ENCODE assay signal across 22 cellular contexts in genomic region chr4:152997235-152997735, GRCh38.
DNase-seq lines count a peak whose midpoint lies in the region; ATAC-seq, FAIRE-seq and TF ChIP-seq lines count a peak whose summit lies in the region.
"Had no signal": no experiment of that assay in that cellular context is flagged by ENCODE, and none has a peak within 500 bp of the region (broad histone marks: within the 10 kb centered on the region; RNA-seq: fewer than 3 reads in every experiment).

No MANE protein-coding gene starts in this region.

- BruUV-seq in A673 (replicated peaks; lab: Mats Ljungman, UMichigan): no TSS peak

- H3K27ac ChIP-seq in A673 (ENCODE audit: low read depth, low read length, poor library complexity, severe bottlenecking) (peak overlapping the region; percentile 48), VCaP (peak overlapping the region; percentile 99; the same call in 1 of the 2 replicates), epithelial cell of prostate (peak overlapping the region; percentile 49), keratinocyte (ENCODE audit: control insufficient read depth, insufficient read depth, low read length) (peak overlapping the region; percentile 95)
- H3K27ac ChIP-seq: SJSA1 had no signal

- POLR2A ChIA-PET in A673 (lab: Charles Lee; ENCODE audit: low non-redundant PET): no interaction called here

- no peaks in the 10 kb centered on the region for H3K27me3 ChIP-seq in A673 (replicated peaks; ENCODE audit: insufficient read depth, low read depth, low read length, poor library complexity)
- H3K27me3 ChIP-seq in keratinocyte (ENCODE audit: control insufficient read depth, extremely low read depth, insufficient read depth, low read length): no peaks in the 10 kb centered on the region
- H3K27me3 ChIP-seq: SJSA1 had no signal

- H3K4me1 ChIP-seq in A673 (ENCODE audit: insufficient read depth, low read length, poor library complexity, severe bottlenecking) (peaks cover 50% of the 10 kb centered on the region), keratinocyte (ENCODE audit: control insufficient read depth, extremely low read depth, insufficient read depth, low read length) (peaks cover 32% of the 10 kb centered on the region)

- no peak overlapping the region for H2AFZ ChIP-seq in keratinocyte (ENCODE audit: control insufficient read depth, low read length)

- CTCF ChIA-PET in A673 (lab: Charles Lee): no interaction called here

- H4K20me1 ChIP-seq in keratinocyte (ENCODE audit: control insufficient read depth, extremely low read depth, insufficient read depth, low read length): no peaks in the 10 kb centered on the region

- intact Hi-C loops in A673 (cut with micrococcal nuclease; ENCODE audit: unreplicated experiment): no loop called here

- no peak for DNase-seq in A673 (ENCODE audit: low spot score)
- no peak for DNase-seq in epithelial cell of prostate (ENCODE audit: low read depth, low spot score)
- DNase-seq in keratinocyte (ENCODE audit: low read depth, low spot score): no peak
- no peak for DNase-seq in T-helper 2 cell treated with Interferon-gamma antibody and Interleukin-4, amounts not matched to agents 5 μg/mL and 100 μg/mL, for 36 hours (ENCODE audit: low spot score)
- DNase-seq: EL; GF-D8; GOT3; KBM-7; NCI-H1105; NCI-H146; NCI-H2029 treated with DMSO at 0.1 percent for 48 hours; NCI-H774; NK-92 treated with Interleukin-12 subunit alpha and Interleukin-12 subunit beta, amount 100 ng/mL, for 24 hours had no signal

- no peak overlapping the region for H3K27ac Mint-ChIP-seq in T-helper 2 cell treated with Interferon-gamma antibody and Interleukin-4, amounts not matched to agents 5 μg/mL and 100 μg/mL, for 36 hours

- no peak for FAIRE-seq in keratinocyte (lab: Jason Lieb, UNC)
- FAIRE-seq: RCC 7860 had no signal

- H3K4me1 Mint-ChIP-seq in T-helper 2 cell treated with Interferon-gamma antibody and Interleukin-4, amounts not matched to agents 5 μg/mL and 100 μg/mL, for 36 hours (ENCODE audit: low read depth): no peaks in the 10 kb centered on the region

- dilution Hi-C loops in keratinocyte (cut with MboI; ENCODE audit: extremely low pct_ligation_motif_present, low sequenced_read_pairs): no loop called here

- TF ChIP-seq CTCF in A673 (conservative IDR thresholded peaks at IDR 0.05; ENCODE audit: low read depth, low read length) (no peak), VCaP (conservative IDR thresholded peaks at IDR 0.05) (no peak), keratinocyte (optimal IDR thresholded peaks at IDR 0.05 in 1 of 3, IDR thresholded peaks at IDR 0.05 in 1 of 3, conservative IDR thresholded peaks at IDR 0.05 in 1 of 3; ENCODE audit: extremely low read depth in 1 of 3, insufficient read depth in 2 of 3, low read length in 3 of 3) (no peak)

- no peak for ATAC-seq in HG03280 (IDR thresholded peaks at IDR 0.05; ENCODE audit: unreplicated experiment)
- no peak for ATAC-seq in HG03378 (IDR thresholded peaks at IDR 0.05; ENCODE audit: unreplicated experiment)
- ATAC-seq in GM21528 (IDR thresholded peaks at IDR 0.05; ENCODE audit: low FRiP score, unreplicated experiment): no peak
- ATAC-seq: HCT116, Right ventricle myocardium inferior had no signal

- no peaks in the 10 kb centered on the region for H3K36me3 Mint-ChIP-seq in T-helper 2 cell treated with Interferon-gamma antibody and Interleukin-4, amounts not matched to agents 5 μg/mL and 100 μg/mL, for 36 hours (ENCODE audit: low read depth)
- H3K36me3 Mint-ChIP-seq: CD14-positive monocyte had no signal

- H3K9ac ChIP-seq in keratinocyte (ENCODE audit: control insufficient read depth, extremely low read depth, insufficient read depth, low read length): peak overlapping the region; percentile 74

- peaks cover 2% of the 10 kb centered on the region for H3K27me3 Mint-ChIP-seq in T-helper 2 cell treated with Interferon-gamma antibody and Interleukin-4, amounts not matched to agents 5 μg/mL and 100 μg/mL, for 36 hours (ENCODE audit: low read depth)

- no peaks in the 10 kb centered on the region for H3K79me2 ChIP-seq in keratinocyte (ENCODE audit: control insufficient read depth, insufficient read depth, low read length)

- H3K9me3 ChIP-seq in A673 (ENCODE audit: low read depth, low read length, poor library complexity, severe bottlenecking) (no peaks in the 10 kb centered on the region), keratinocyte (ENCODE audit: control insufficient read depth, low read depth, low read length) (no peaks in the 10 kb centered on the region)
- H3K9me3 ChIP-seq: SJSA1 had no signal

- H3K9me1 ChIP-seq in keratinocyte (ENCODE audit: control insufficient read depth, extremely low read depth, insufficient read depth, low read length): no peaks in the 10 kb centered on the region

- H3K36me3 ChIP-seq in A673 (ENCODE audit: insufficient read depth, low read length, poor library complexity, severe bottlenecking) (no peaks in the 10 kb centered on the region), keratinocyte (ENCODE audit: control insufficient read depth in 2 of 2, extremely low read depth in 1 of 2, insufficient read depth in 2 of 2, low read length in 2 of 2) (no peaks in the 10 kb centered on the region)
- H3K36me3 ChIP-seq: SJSA1 had no signal

- no peak overlapping the region for H3K4me3 ChIP-seq in A673 (ENCODE audit: low read depth, low read length, poor library complexity, severe bottlenecking)
- H3K4me3 ChIP-seq in keratinocyte (ENCODE audit: control insufficient read depth in 2 of 3, extremely low read depth in 1 of 3, insufficient read depth in 2 of 3, low read depth in 1 of 3, low read length in 3 of 3): no peak overlapping the region
- H3K4me3 ChIP-seq: SJSA1 had no signal

- peak overlapping the region; percentile 64 for H3K4me2 ChIP-seq in keratinocyte (ENCODE audit: control insufficient read depth, extremely low read depth, insufficient read depth, low read depth, low read length)

- no peak overlapping the region for H3K4me3 Mint-ChIP-seq in T-helper 2 cell treated with Interferon-gamma antibody and Interleukin-4, amounts not matched to agents 5 μg/mL and 100 μg/mL, for 36 hours
- H3K4me3 Mint-ChIP-seq: CD14-positive monocyte had no signal

- no peaks in the 10 kb centered on the region for H3K9me3 Mint-ChIP-seq in T-helper 2 cell treated with Interferon-gamma antibody and Interleukin-4, amounts not matched to agents 5 μg/mL and 100 μg/mL, for 36 hours
- H3K9me3 Mint-ChIP-seq: CD14-positive monocyte had no signal

Comparison
In these comparisons a context has a peak if more than half of its experiments do, and no peak if none do; other contexts are left out.
1. H3K27ac ChIP-seq: peak in every context shown above with its lines; median percentile 99 in VCaP; 95 in keratinocyte; 49 in epithelial cell of prostate; 48 in A673.